ENCODE assay signal across 1 cellular context in genomic region chr4:7861440-7861881, GRCh38.
TF ChIP-seq lines count a peak whose summit lies in the region.

No MANE protein-coding gene starts in this region.

TF ChIP-seq in Ishikawa, 13 proteins besides CTCF, POLR2A, EP300 and RAD21 (continued from another document):
- TF ChIP-seq REST (IDR thresholded peaks at IDR 0.05; ENCODE audit: low read depth), result no peak
